7 cellular contexts compared by ENCODE assay signal in the genomic region with DNA sequence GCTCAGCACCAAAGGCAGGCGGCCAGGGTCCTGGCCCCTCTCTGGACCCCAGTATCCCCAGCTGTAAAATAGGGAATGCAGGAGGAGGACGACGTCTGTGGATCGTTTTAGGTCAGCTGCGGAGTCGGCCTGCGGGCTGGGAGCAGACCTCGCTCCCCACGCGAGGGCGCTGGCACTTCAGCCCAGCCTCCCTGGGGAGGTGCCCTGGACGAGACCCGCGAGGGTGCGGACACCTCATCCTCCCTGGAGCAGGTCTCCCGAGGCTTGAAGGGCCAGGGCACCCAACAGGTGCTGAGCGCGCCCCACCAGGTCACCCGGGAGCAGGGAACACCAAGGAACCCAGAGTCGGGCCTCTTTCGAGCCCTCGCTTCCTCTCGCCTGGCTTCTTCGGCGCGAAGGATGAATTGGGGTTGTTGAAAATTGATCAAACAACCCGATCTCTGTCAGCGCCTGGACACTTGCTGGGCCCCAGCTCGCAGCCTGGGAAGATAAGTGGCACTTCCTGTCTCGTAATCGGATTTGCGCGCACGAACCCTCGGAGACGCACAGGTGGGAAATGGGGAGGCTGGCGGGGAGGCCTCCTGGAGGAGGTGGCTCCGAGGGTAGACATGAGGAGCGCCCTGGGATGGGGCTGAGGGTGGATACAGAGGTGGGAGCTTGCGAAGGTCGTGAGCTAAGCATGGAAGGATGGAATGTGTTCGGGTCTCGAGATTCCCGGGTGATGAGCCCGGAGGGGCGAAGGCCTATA. TPM values are rescaled to one million over a fixed set of nuclear protein-coding genes. Genes with fewer than 3 reads are reported as not detected.
A peak's percentile ranks its signal among the peaks of the same experiment; 100 is the strongest.
DNase-seq lines count a peak whose midpoint lies in the region; ATAC-seq, FAIRE-seq and TF ChIP-seq lines count a peak whose summit lies in the region.

No MANE protein-coding gene starts in this region.

- POLR2A ChIA-PET in activated naive CD8-positive, alpha-beta T cell treated with anti-CD3 and anti-CD28 coated beads, Interleukin-2, amount 10 ng/mL, durations not matched to agents 7 days and 5 days (lab: Charles Lee): interaction anchor here (0.7 to 2.4 kb wide), 12 partner anchors 10 to 136 kb away, joined by 3 to 14 read pairs (median 4); partner anchors contain the start of gene NKTR

- peak; percentile 3 for ATAC-seq in GM18508 (IDR thresholded peaks at IDR 0.05; ENCODE audit: insufficient read depth, unreplicated experiment)
- peak; percentile 16 for ATAC-seq in HG03066 (IDR thresholded peaks at IDR 0.05; ENCODE audit: low read depth, unreplicated experiment)
- ATAC-seq in SK-N-SH treated with all-trans-retinoic acid at 6 μM for 48 hours: peak; percentile 82
- peak; percentile 51 for ATAC-seq in activated naive CD8-positive, alpha-beta T cell treated with anti-CD3 and anti-CD28 coated beads, Interleukin-2, amount 10 ng/mL, durations not matched to agents 7 days and 5 days (ENCODE audit: low read depth)
- ATAC-seq in left ventricle myocardium superior: peak; percentile 87

- no peak for TF ChIP-seq POLR2A in H54 (IDR thresholded peaks at IDR 0.05; ENCODE audit: low read depth, low read length)

- intact Hi-C loops in left ventricle myocardium superior (cut with micrococcal nuclease): no loop called here

- H3K4me3 Mint-ChIP-seq in activated naive CD8-positive, alpha-beta T cell treated with anti-CD3 and anti-CD28 coated beads, Interleukin-2, amount 10 ng/mL, durations not matched to agents 7 days and 5 days: peak overlapping the region; percentile 97

- H3K4me1 Mint-ChIP-seq in activated naive CD8-positive, alpha-beta T cell treated with anti-CD3 and anti-CD28 coated beads, Interleukin-2, amount 10 ng/mL, durations not matched to agents 7 days and 5 days: peaks cover 26% of the 10 kb centered on the region

- no peaks in the 10 kb centered on the region for H3K9me3 Mint-ChIP-seq in activated naive CD8-positive, alpha-beta T cell treated with anti-CD3 and anti-CD28 coated beads, Interleukin-2, amount 10 ng/mL, durations not matched to agents 7 days and 5 days

- DNase-seq in activated naive CD8-positive, alpha-beta T cell treated with anti-CD3 and anti-CD28 coated beads, Interleukin-2, amount 10 ng/mL, durations not matched to agents 7 days and 5 days: peak; percentile 80
- DNase-seq in left ventricle myocardium superior (peak; percentile 81), retina (peak; percentile 76), H54 (ENCODE audit: insufficient read length, low spot score) (no peak)

- peaks cover 36% of the 10 kb centered on the region for H3K27me3 Mint-ChIP-seq in activated naive CD8-positive, alpha-beta T cell treated with anti-CD3 and anti-CD28 coated beads, Interleukin-2, amount 10 ng/mL, durations not matched to agents 7 days and 5 days

- no peak for FAIRE-seq in H54 (lab: Jason Lieb, UNC)

- peak overlapping the region; percentile 72 for H3K27ac Mint-ChIP-seq in activated naive CD8-positive, alpha-beta T cell treated with anti-CD3 and anti-CD28 coated beads, Interleukin-2, amount 10 ng/mL, durations not matched to agents 7 days and 5 days

- H3K36me3 Mint-ChIP-seq in activated naive CD8-positive, alpha-beta T cell treated with anti-CD3 and anti-CD28 coated beads, Interleukin-2, amount 10 ng/mL, durations not matched to agents 7 days and 5 days: no peaks in the 10 kb centered on the region

TF ChIP-seq in SK-N-SH treated with all-trans-retinoic acid at 6 μM for 48 hours, 23 proteins besides CTCF, POLR2A, EP300 and RAD21:
- TF ChIP-seq OSR1 (CRISPR knock-in tag; IDR thresholded peaks at IDR 0.05) (no peak), SNAI2 (CRISPR knock-in tag; IDR thresholded peaks at IDR 0.05) (no peak), ARNTL (CRISPR knock-in tag; IDR thresholded peaks at IDR 0.05; ENCODE audit: borderline replicate concordance, low read depth) (no peak), ZC3H10 (CRISPR knock-in tag; IDR thresholded peaks at IDR 0.05) (no peak)

RNA-seq across cellular contexts. Expression of gene VIPR1, which starts 0.6 kb away (rescaled TPM):
- total RNA-seq in activated naive CD8-positive, alpha-beta T cell treated with anti-CD3 and anti-CD28 coated beads, Interleukin-2, amount 10 ng/mL, durations not matched to agents 7 days and 5 days: 10 to 100 TPM; 22.3 to 26.9 TPM
- 2.2 TPM for total RNA-seq in left ventricle myocardium superior

Comparison
In these comparisons a context has a peak if more than half of its experiments do, and no peak if none do; other contexts are left out.
1. ATAC-seq: peak in every context shown above with its lines; median percentile 87 in left ventricle myocardium superior; 82 in SK-N-SH treated with all-trans-retinoic acid at 6 μM for 48 hours; 51 in activated naive CD8-positive, alpha-beta T cell treated with anti-CD3 and anti-CD28 coated beads, Interleukin-2, amount 10 ng/mL, durations not matched to agents 7 days and 5 days; 16 in HG03066; 3 in GM18508.